In the genomic region with DNA sequence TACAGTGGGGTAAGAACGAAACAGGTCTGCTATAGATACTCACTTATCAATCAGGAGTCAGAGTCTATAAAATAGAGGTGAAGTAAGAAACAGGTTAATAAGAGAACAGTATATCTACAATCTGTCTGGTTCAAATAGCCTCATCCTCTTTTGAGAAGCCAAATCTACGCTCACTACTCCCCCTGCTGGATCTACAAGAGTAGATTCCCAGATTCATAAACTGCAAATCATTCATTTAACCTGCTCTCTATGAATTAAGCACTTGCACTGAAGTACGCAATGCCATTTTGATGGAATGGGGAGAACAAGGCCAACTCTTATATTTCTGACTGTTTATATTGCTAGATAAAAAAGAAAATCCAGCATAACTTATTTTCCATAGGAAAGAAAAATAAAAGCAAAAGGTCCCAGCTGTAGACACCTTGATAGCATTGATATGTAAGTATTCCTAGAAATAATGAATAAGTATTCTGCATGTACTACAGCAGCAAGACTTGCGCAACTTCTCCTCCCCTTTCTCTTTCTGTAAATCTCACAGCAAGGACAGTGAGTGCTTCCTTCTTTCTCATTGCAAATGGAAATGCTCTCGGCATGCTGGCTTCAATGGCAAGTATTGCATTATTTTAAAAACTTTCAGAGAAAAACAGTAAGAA, we compare ENCODE assay signal across 8 cellular contexts.
DNase-seq lines count a peak whose midpoint lies in the region; ATAC-seq and TF ChIP-seq lines count a peak whose summit lies in the region.

No MANE protein-coding gene starts in this region.

- no peak overlapping the region for H3K4me3 ChIP-seq in thyroid gland (replicated peaks in 1 of 3)

- POLR2A ChIA-PET in activated CD8-positive, alpha-beta T cell treated with anti-CD3 and anti-CD28 coated beads for 36 hours (lab: Charles Lee): interaction anchor here (0.6 kb wide), 1 partner anchor 136 kb away, joined by 3 read pairs; no protein-coding TSS in a partner anchor

- DNase-seq in D341Med (ENCODE audit: low spot score): peak; percentile 53
- DNase-seq in NCI-H2081 treated with DMSO at 0.1 percent for 48 hours (lab: John Stamatoyannopoulos, UW): peak; percentile 8
- peak; percentile 20 for DNase-seq in activated CD8-positive, alpha-beta T cell treated with anti-CD3 and anti-CD28 coated beads for 36 hours
- peak; percentile 47 for DNase-seq in iPS-NIHi7 (ENCODE audit: extremely low spot score)
- DNase-seq in thyroid gland: peak in 1 of 2 donors; percentile 1
- no peak for DNase-seq in activated naive CD8-positive, alpha-beta T cell treated with anti-CD3 and anti-CD28 coated beads, Interleukin-2, amount 50 U/mL, for 24 hours

- no peak overlapping the region for H3K4me3 Mint-ChIP-seq in activated CD8-positive, alpha-beta T cell treated with anti-CD3 and anti-CD28 coated beads for 36 hours
- H3K4me3 Mint-ChIP-seq in activated naive CD8-positive, alpha-beta T cell treated with anti-CD3 and anti-CD28 coated beads, Interleukin-2, amount 50 U/mL, for 24 hours: no peak overlapping the region

- H3K4me1 ChIP-seq in thyroid gland: no peaks in the 10 kb centered on the region

- WGBS in thyroid gland, 2 donors: 36 to 37% methylated on average over 5 of the region's 5 CpGs

- H3K36me3 Mint-ChIP-seq in activated CD8-positive, alpha-beta T cell treated with anti-CD3 and anti-CD28 coated beads for 36 hours (ENCODE audit: low read depth): no peaks in the 10 kb centered on the region
- H3K36me3 Mint-ChIP-seq in activated naive CD8-positive, alpha-beta T cell treated with anti-CD3 and anti-CD28 coated beads, Interleukin-2, amount 50 U/mL, for 24 hours (ENCODE audit: low read depth): no peaks in the 10 kb centered on the region

- peak; percentile 80 for ATAC-seq in GM18873 (IDR thresholded peaks at IDR 0.05; ENCODE audit: low FRiP score, unreplicated experiment)
- peak; percentile 80 for ATAC-seq in HG03045 (IDR thresholded peaks at IDR 0.05; ENCODE audit: unreplicated experiment)
- ATAC-seq in activated CD8-positive, alpha-beta T cell treated with anti-CD3 and anti-CD28 coated beads for 36 hours: peak; percentile 61
- ATAC-seq in activated naive CD8-positive, alpha-beta T cell treated with anti-CD3 and anti-CD28 coated beads, Interleukin-2, amount 50 U/mL, for 24 hours: no peak

- no peaks in the 10 kb centered on the region for H3K36me3 ChIP-seq in thyroid gland

- intact Hi-C loops in activated CD8-positive, alpha-beta T cell treated with anti-CD3 and anti-CD28 coated beads for 36 hours (cut with micrococcal nuclease): no loop called here
- intact Hi-C loops in thyroid gland (cut with DNase I): no loop called here

- CTCF ChIA-PET in activated CD8-positive, alpha-beta T cell treated with anti-CD3 and anti-CD28 coated beads for 36 hours (lab: Charles Lee): interaction anchor here (0.7 to 1.9 kb wide), 9 partner anchors 9 to 206 kb away, joined by 3 to 6 read pairs (median 3); no protein-coding TSS in a partner anchor

- TF ChIP-seq POLR2A in thyroid gland (IDR thresholded peaks at IDR 0.05): no peak

- H3K27ac Mint-ChIP-seq in activated CD8-positive, alpha-beta T cell treated with anti-CD3 and anti-CD28 coated beads for 36 hours: no peak overlapping the region
- H3K27ac Mint-ChIP-seq in activated naive CD8-positive, alpha-beta T cell treated with anti-CD3 and anti-CD28 coated beads, Interleukin-2, amount 50 U/mL, for 24 hours: no peak overlapping the region

- no peaks in the 10 kb centered on the region for H3K9me3 ChIP-seq in thyroid gland

- no peak overlapping the region for H3K27ac ChIP-seq in thyroid gland

- H3K4me1 Mint-ChIP-seq in activated CD8-positive, alpha-beta T cell treated with anti-CD3 and anti-CD28 coated beads for 36 hours (ENCODE audit: low read depth): no peaks in the 10 kb centered on the region
- no peaks in the 10 kb centered on the region for H3K4me1 Mint-ChIP-seq in activated naive CD8-positive, alpha-beta T cell treated with anti-CD3 and anti-CD28 coated beads, Interleukin-2, amount 50 U/mL, for 24 hours

- H3K27me3 Mint-ChIP-seq in activated CD8-positive, alpha-beta T cell treated with anti-CD3 and anti-CD28 coated beads for 36 hours: peaks cover 8% of the 10 kb centered on the region
- peaks cover 9% of the 10 kb centered on the region for H3K27me3 Mint-ChIP-seq in activated naive CD8-positive, alpha-beta T cell treated with anti-CD3 and anti-CD28 coated beads, Interleukin-2, amount 50 U/mL, for 24 hours

- H3K9me3 Mint-ChIP-seq in activated CD8-positive, alpha-beta T cell treated with anti-CD3 and anti-CD28 coated beads for 36 hours: no peaks in the 10 kb centered on the region
- no peaks in the 10 kb centered on the region for H3K9me3 Mint-ChIP-seq in activated naive CD8-positive, alpha-beta T cell treated with anti-CD3 and anti-CD28 coated beads, Interleukin-2, amount 50 U/mL, for 24 hours

- peak; percentile 60 for TF ChIP-seq CTCF in activated CD8-positive, alpha-beta T cell treated with anti-CD3 and anti-CD28 coated beads for 36 hours (IDR thresholded peaks at IDR 0.05)
- TF ChIP-seq CTCF in thyroid gland (IDR thresholded peaks at IDR 0.05): peak in 4 of 6 experiments; percentile 9 to 63 (median 24)

- no peaks in the 10 kb centered on the region for H3K27me3 ChIP-seq in thyroid gland
